ENCODE assay signal across 2 cellular contexts in genomic region chr22:38236786-38237185, GRCh38.
TF ChIP-seq lines count a peak whose summit lies in the region.

No MANE protein-coding gene starts in this region.

TF ChIP-seq in GM23338, 12 proteins besides CTCF, POLR2A, EP300 and RAD21:
- TF ChIP-seq CREB1 (CRISPR knock-in tag; IDR thresholded peaks at IDR 0.05; ENCODE audit: low read depth) (no peak), ZNF331 (CRISPR knock-in tag; IDR thresholded peaks at IDR 0.05; ENCODE audit: low read depth) (no peak), ZNF462 (CRISPR knock-in tag; IDR thresholded peaks at IDR 0.05) (no peak), ETS1 (IDR thresholded peaks at IDR 0.05) (no peak), STAT1 (IDR thresholded peaks at IDR 0.05; ENCODE audit: unreplicated experiment) (no peak), JUNB (IDR thresholded peaks at IDR 0.05; ENCODE audit: unreplicated experiment) (no peak), EZH2 (IDR thresholded peaks at IDR 0.05; ENCODE audit: low read depth, unreplicated experiment) (no peak), NANOG (IDR thresholded peaks at IDR 0.05; ENCODE audit: borderline replicate concordance) (no peak), EZH2phosphoT487 (IDR thresholded peaks at IDR 0.05; ENCODE audit: unreplicated experiment) (no peak), REST (IDR thresholded peaks at IDR 0.05; ENCODE audit: unreplicated experiment) (no peak), POLR2AphosphoS5 (IDR thresholded peaks at IDR 0.05; ENCODE audit: low read depth) (no peak), ZNF114 (CRISPR knock-in tag; IDR thresholded peaks at IDR 0.05) (no peak)

TF ChIP-seq in SK-N-SH, 30 proteins besides CTCF, POLR2A, EP300 and RAD21:
- TF ChIP-seq EZH2phosphoT487 (IDR thresholded peaks at IDR 0.05; ENCODE audit: borderline replicate concordance, low read depth) (no peak), SIN3A (IDR thresholded peaks at IDR 0.05; ENCODE audit: borderline replicate concordance, low read depth, low read length) (no peak), RCOR1 (IDR thresholded peaks at IDR 0.05; ENCODE audit: low read length) (no peak), YY1 (IDR thresholded peaks at IDR 0.05; ENCODE audit: low read depth) (no peak), SMC3 (IDR thresholded peaks at IDR 0.05; ENCODE audit: low read depth, low read length) (no peak), RXRA (IDR thresholded peaks at IDR 0.05; ENCODE audit: borderline replicate concordance, low read depth) (no peak), NRF1 (IDR thresholded peaks at IDR 0.05; ENCODE audit: low read depth, low read length) (no peak), USF2 (IDR thresholded peaks at IDR 0.05; ENCODE audit: borderline replicate concordance, low read depth, low read length) (no peak), FOSL2 (IDR thresholded peaks at IDR 0.05; ENCODE audit: borderline replicate concordance, low read depth) (no peak), TEAD4 (IDR thresholded peaks at IDR 0.05; ENCODE audit: borderline replicate concordance, insufficient read depth) (no peak), ELF1 (IDR thresholded peaks at IDR 0.05) (no peak), FOXJ3 (CRISPR knock-in tag; IDR thresholded peaks at IDR 0.05) (no peak), USF1 (IDR thresholded peaks at IDR 0.05; ENCODE audit: borderline replicate concordance, low read depth) (no peak), FOXM1 (IDR thresholded peaks at IDR 0.05; ENCODE audit: low read depth) (no peak)
TF ChIP-seq in SK-N-SH: peak in this region for 0.
